Comparison of ENCODE assay signal across 14 cellular contexts in genomic region chr16:79369796-79370195, GRCh38.
"Had no signal": no experiment of that assay in that cellular context is flagged by ENCODE, and none has a peak within 500 bp of the region (broad histone marks: within the 10 kb centered on the region; RNA-seq: fewer than 3 reads in every experiment).

No MANE protein-coding gene starts in this region.

- H3K27ac ChIP-seq: heart left ventricle, pancreas, skin epidermis, tibial artery, vagina had no signal

- ATAC-seq: activated CD4-positive, alpha-beta T cell treated with anti-CD3 and anti-CD28 coated beads for 36 hours; pancreas had no signal

- H3K27me3 Mint-ChIP-seq: activated CD4-positive, alpha-beta memory T cell treated with anti-CD3 and anti-CD28 coated beads, Interleukin-2, amount 10 ng/mL, durations not matched to agents 7 days and 5 days; activated CD4-positive, alpha-beta T cell treated with anti-CD3 and anti-CD28 coated beads for 36 hours had no signal

- H3K4me3 Mint-ChIP-seq: activated CD4-positive, alpha-beta memory T cell treated with anti-CD3 and anti-CD28 coated beads, Interleukin-2, amount 10 ng/mL, durations not matched to agents 7 days and 5 days; activated CD4-positive, alpha-beta T cell treated with anti-CD3 and anti-CD28 coated beads for 36 hours; activated naive CD4-positive, alpha-beta T cell treated with anti-CD3 and anti-CD28 coated beads, Interleukin-2, amount 10 ng/mL, durations not matched to agents 7 days and 5 days had no signal

- DNase-seq: activated CD4-positive, alpha-beta memory T cell treated with anti-CD3 and anti-CD28 coated beads, Interleukin-2, amount 10 ng/mL, durations not matched to agents 7 days and 5 days; activated CD4-positive, alpha-beta T cell treated with anti-CD3 and anti-CD28 coated beads for 36 hours; activated CD8-positive, alpha-beta memory T cell treated with anti-CD3 and anti-CD28 coated beads, Interleukin-2, amount 50 U/mL, for 48 hours; activated naive CD4-positive, alpha-beta T cell treated with anti-CD3 and anti-CD28 coated beads, Interleukin-2, amount 10 ng/mL, durations not matched to agents 7 days and 5 days; central memory CD4-positive, alpha-beta T cell; foreskin melanocyte; heart left ventricle; islet precursor cell; pancreas; retina; tibial artery had no signal

- H3K27me3 ChIP-seq: heart left ventricle, pancreas, tibial artery, vagina had no signal

- FAIRE-seq: pancreas had no signal

- H3K4me1 ChIP-seq: heart left ventricle, pancreas, tibial artery had no signal

- H3K27ac Mint-ChIP-seq: activated CD4-positive, alpha-beta memory T cell treated with anti-CD3 and anti-CD28 coated beads, Interleukin-2, amount 10 ng/mL, durations not matched to agents 7 days and 5 days; activated CD4-positive, alpha-beta T cell treated with anti-CD3 and anti-CD28 coated beads for 36 hours; activated naive CD4-positive, alpha-beta T cell treated with anti-CD3 and anti-CD28 coated beads, Interleukin-2, amount 10 ng/mL, durations not matched to agents 7 days and 5 days; activated T-helper 2 cell treated with anti-CD3 and anti-CD28 coated beads, Interferon-gamma antibody, Interleukin-2, Interleukin-4, amounts not matched to agents 10 μg/mL and 5 μg/mL and 100 μg/mL, durations not matched to agents 14 hours and 24 hours and 36 hours had no signal

- H3K4me3 ChIP-seq: heart left ventricle, pancreas, skin epidermis, tibial artery, vagina had no signal

- H3K36me3 ChIP-seq: heart left ventricle, pancreas, tibial artery, vagina had no signal

- H3K9me3 ChIP-seq: pancreas, vagina had no signal
